In the genomic region with DNA sequence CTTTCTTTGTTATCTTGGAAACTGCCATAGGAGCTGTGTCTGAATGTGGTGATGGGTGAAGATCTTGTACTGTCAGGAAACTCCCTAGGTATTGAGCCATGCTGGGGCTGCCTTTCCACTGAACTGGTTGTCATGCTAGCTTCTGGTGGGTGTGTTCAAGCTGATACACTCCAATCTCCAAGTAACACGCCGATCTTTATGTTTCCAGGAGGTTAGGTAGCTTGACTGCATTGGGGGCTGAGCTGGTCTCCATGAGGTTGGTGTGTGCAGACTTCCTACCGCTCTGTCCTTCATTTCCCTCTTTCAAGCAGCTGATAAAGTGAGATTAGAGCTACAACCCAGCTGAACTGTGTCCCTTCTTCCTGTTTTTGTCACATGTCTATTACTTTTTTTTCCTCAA, we compare ENCODE assay signal across 30 cellular contexts.
"Had no signal": no experiment of that assay in that cellular context is flagged by ENCODE, and none has a peak within 500 bp of the region (broad histone marks: within the 10 kb centered on the region; RNA-seq: fewer than 3 reads in every experiment).

No MANE protein-coding gene starts in this region.

- H3K27me3 ChIP-seq: brain microvascular endothelial cell, cardiac muscle cell had no signal

- H3K36me3 ChIP-seq: brain microvascular endothelial cell, cardiac muscle cell, WERI-Rb-1 had no signal

- FAIRE-seq: RCC 7860 had no signal

- DNase-seq: activated CD4-positive, alpha-beta memory T cell treated with anti-CD3 and anti-CD28 coated beads, Interleukin-2, amount 10 ng/mL, durations not matched to agents 7 days and 5 days; activated CD4-positive, alpha-beta T cell treated with anti-CD3 and anti-CD28 coated beads for 1 hour; activated CD4-positive, alpha-beta T cell treated with anti-CD3 and anti-CD28 coated beads for 48 hours; activated CD4-positive, CD25-positive, alpha-beta regulatory T cell; activated CD8-positive, alpha-beta memory T cell treated with anti-CD3 and anti-CD28 coated beads for 24 hours; activated CD8-positive, alpha-beta memory T cell treated with anti-CD3 and anti-CD28 coated beads, Interleukin-2, amount 10 ng/mL, durations not matched to agents 7 days and 5 days; activated CD8-positive, alpha-beta memory T cell treated with anti-CD3 and anti-CD28 coated beads, Interleukin-2, amount 50 U/mL, for 48 hours; activated effector memory CD4-positive, alpha-beta T cell treated with Interleukin-2 at 50 U/mL for 16 hours; activated naive CD4-positive, alpha-beta T cell treated with anti-CD3 and anti-CD28 coated beads, Interleukin-2, amount 10 ng/mL, durations not matched to agents 7 days and 5 days; activated naive CD8-positive, alpha-beta T cell treated with anti-CD3 and anti-CD28 coated beads, Interleukin-2, amount 50 U/mL, for 24 hours; activated T-cell treated with anti-CD3 and anti-CD28 coated beads, Interleukin-2, amount 50 U/mL, for 48 hours; anterior cingulate cortex; brain microvascular endothelial cell; KG1; NCI-H1048; NCI-H1105 treated with DMSO at 0.1 percent for 48 hours; NCI-H1436; NCI-H1694; NCI-H2029; NCI-H345; NCI-H524 treated with DMSO at 0.1 percent for 48 hours; PC-9; SIG-M5; SW 1271; T-helper 1 cell; T-helper 2 cell; T-helper 9 cell; WERI-Rb-1 had no signal

- H3K4me3 ChIP-seq: cardiac muscle cell, PC-9 had no signal
